Comparison of ENCODE assay signal across 8 cellular contexts in genomic region chr9:136363106-136363605, GRCh38. TPM values are rescaled to one million over a fixed set of nuclear protein-coding genes. Genes with fewer than 3 reads are reported as not detected.
DNase-seq lines count a peak whose midpoint lies in the region; ATAC-seq, FAIRE-seq and TF ChIP-seq lines count a peak whose summit lies in the region.

No MANE protein-coding gene starts in this region.

- no peak overlapping the region for H2BK12ac ChIP-seq in H1 (ENCODE audit: low read depth, low read length)

- DNase-seq in COLO829 (ENCODE audit: low spot score) (peak; percentile 98), HS-27A (ENCODE audit: low read depth) (peak; percentile 51), NOMO-1 (lab: John Stamatoyannopoulos, UW; ENCODE audit: unreplicated experiment in 2 of 2) (peak; percentile 92 to 95), H1 (ENCODE audit: low read depth in 1 of 2, low spot score in 2 of 2) (peak; percentile 89 to 99)
- peak; percentile 69 for DNase-seq in activated CD8-positive, alpha-beta memory T cell treated with anti-CD3 and anti-CD28 coated beads, Interleukin-2, amount 50 U/mL, for 1 hour (ENCODE audit: extremely low read depth)
- DNase-seq in stimulated activated CD8-positive, alpha-beta memory T cell treated with anti-CD3 and anti-CD28 coated beads, Interleukin-15, amount 100 ng/mL, for 4 hours (ENCODE audit: low read depth in 2 of 2), result peak; percentile 86 to 87

- H3K4me1 ChIP-seq in H1 (replicated peaks in 1 of 4; ENCODE audit: control insufficient read depth in 3 of 4, insufficient read depth in 4 of 4, low read length in 3 of 4), result peaks cover 0 to 8% (median under 1%) of the 10 kb centered on the region in 4 experiments; a peak in 3 of 7 replicates
- H3K4me1 ChIP-seq in mesodermal cell (ENCODE audit: control insufficient read depth, insufficient read depth, low read length, poor library complexity, severe bottlenecking), result peaks cover 2% of the 10 kb centered on the region

- no peak for TF ChIP-seq CTCF in H1 (IDR thresholded peaks at IDR 0.05; ENCODE audit: control extremely low read depth in 1 of 3, insufficient read depth in 1 of 3, low read depth in 1 of 3, low read length in 3 of 3)

- no peaks in the 10 kb centered on the region for H3K79me2 ChIP-seq in H1 (ENCODE audit: control insufficient read depth in 1 of 2, insufficient read depth in 2 of 2, low read length in 2 of 2)

- H3K27ac ChIP-seq in H1 (ENCODE audit: low read depth, low read length) (peak overlapping the region; percentile 75; the same call in 1 of the 2 replicates), mesodermal cell (ENCODE audit: low read depth, low read length, severe bottlenecking) (peak overlapping the region; percentile 88)

- H3K4me3 ChIP-seq in H1 (ENCODE audit: extremely low read depth in 1 of 4, insufficient read depth in 2 of 4, low read depth in 3 of 4, low read length in 4 of 4) (peak overlapping the region; percentile 71 to 97 (median 80)), mesodermal cell (ENCODE audit: extremely low read depth, insufficient read depth, low read length, poor library complexity, severe bottlenecking) (peak overlapping the region; percentile 64)

- peaks cover 0 to 2% (median 0%) of the 10 kb centered on the region in 4 experiments; a peak in 2 of 7 replicates for H3K27me3 ChIP-seq in H1 (replicated peaks in 1 of 4; ENCODE audit: control insufficient read depth in 3 of 4, extremely low read depth in 1 of 4, insufficient read depth in 3 of 4, low read length in 3 of 4)

- H2BK15ac ChIP-seq in H1 (ENCODE audit: low read length), result no peak overlapping the region

- 2% methylated on average over 33 of the region's 43 CpGs; no CpG with 5 or more reads in 1 of the 2 experiments for WGBS in H1 (ENCODE audit: extremely low coverage in 1 of 2, insufficient coverage in 1 of 2, insufficient read length in 1 of 2, insufficient replicate concordance in 2 of 2, low coverage in 1 of 2, low lambda C conversion rate in 2 of 2, missing lambda C conversion rate in 1 of 2), 2 experiments
- WGBS in mesodermal cell (ENCODE audit: insufficient coverage in 2 of 2), 2 experiments, result 0 to 1% methylated on average over 23 to 35 of the region's 43 CpGs

- no peak overlapping the region for H2AK5ac ChIP-seq in H1 (ENCODE audit: low read depth, low read length)

- H4K91ac ChIP-seq in H1 (replicated peaks; ENCODE audit: insufficient read length, low read length), result no peak overlapping the region

- H3K36me3 ChIP-seq in H1 (ENCODE audit: control insufficient read depth in 2 of 4, insufficient read depth in 4 of 4, low read length in 3 of 4) (peaks cover 0 to 2% (median 0%) of the 10 kb centered on the region in 4 experiments; a peak in 1 of 8 replicates), mesodermal cell (ENCODE audit: control insufficient read depth, insufficient read depth, low read length) (peaks cover 15% of the 10 kb centered on the region)

- TF ChIP-seq POLR2A in H1 (IDR thresholded peaks at IDR 0.05; ENCODE audit: control extremely low read depth in 1 of 2, low read depth in 2 of 2, low read length in 2 of 2), result peak in 1 of 2 experiments; percentile 79; a peak in 2 of 3 replicates

- no peak overlapping the region for H2BK120ac ChIP-seq in H1 (replicated peaks; ENCODE audit: low read depth, low read length)

- H4K5ac ChIP-seq in H1 (ENCODE audit: insufficient read length, low read depth, low read length), result peak overlapping the region; percentile 24

- CTCF ChIA-PET in H1 (lab: Charles Lee; ENCODE audit: partially characterized antibody), result interaction anchor here (0.7 to 7.1 kb wide), 27 partner anchors 9 to 585 kb away, joined by 3 to 80 read pairs (median 4); partner anchors contain the start of genes CARD9 and GPSM1

- no peak overlapping the region for H2AFZ ChIP-seq in H1 (ENCODE audit: low read length)

- POLR2A ChIA-PET in H1 (lab: Charles Lee; ENCODE audit: partially characterized antibody), result interaction anchor here (0.5 to 15.8 kb wide), 17 partner anchors 8 to 962 kb away, joined by 3 to 137 read pairs (median 3); partner anchors contain the start of genes CARD9 and SNAPC4

- TF ChIP-seq EP300 in H1 (IDR thresholded peaks at IDR 0.05; ENCODE audit: borderline replicate concordance in 1 of 2, low read depth in 2 of 2, low read length in 2 of 2), result no peak

- no peak overlapping the region for H3K4ac ChIP-seq in H1 (replicated peaks; ENCODE audit: insufficient read length, low read depth, low read length)

- H3K9ac ChIP-seq in H1 (replicated peaks in 1 of 4; ENCODE audit: extremely low read depth in 1 of 4, low read depth in 3 of 4, low read length in 3 of 4), result peak overlapping the region in 3 of 4 experiments; percentile 70 to 93 (median 84); a peak in 5 of 7 replicates

- TF ChIP-seq RAD21 in H1 (IDR thresholded peaks at IDR 0.05 in 1 of 2, conservative IDR thresholded peaks at IDR 0.05 in 1 of 2; ENCODE audit: low read depth in 2 of 2, low read length in 2 of 2), result no peak

- H4K20me1 ChIP-seq in H1 (replicated peaks in 1 of 2; ENCODE audit: control insufficient read depth in 1 of 2, insufficient read depth in 2 of 2, low read length in 2 of 2), result peaks cover 3 to 7% of the 10 kb centered on the region in 2 experiments

- H4K8ac ChIP-seq in H1 (ENCODE audit: extremely low read depth, insufficient read depth, low read length), result peak overlapping the region; percentile 95; the same call in 1 of the 2 replicates

- H3K4me2 ChIP-seq in H1 (ENCODE audit: insufficient read depth in 1 of 2, low read depth in 2 of 2, low read length in 2 of 2), result peak overlapping the region; percentile 45 to 69

- peaks cover 3% of the 10 kb centered on the region for H3K79me1 ChIP-seq in H1 (ENCODE audit: low read depth, low read length)

- H3K23ac ChIP-seq in H1 (ENCODE audit: insufficient read length), result no peak overlapping the region

- peak overlapping the region; percentile 83; the same call in 1 of the 2 replicates for H3K18ac ChIP-seq in H1 (ENCODE audit: extremely low read depth, low read length)

- peak overlapping the region; percentile 24 for H3K56ac ChIP-seq in H1 (replicated peaks; ENCODE audit: insufficient read length, low read depth, low read length)

- H2BK5ac ChIP-seq in H1 (ENCODE audit: low read depth, low read length), result peak overlapping the region; percentile 91; the same call in 1 of the 2 replicates

- ATAC-seq in GM19468 (IDR thresholded peaks at IDR 0.05; ENCODE audit: extremely low read depth, unreplicated experiment), result peak; percentile 31

- H3K9me3 ChIP-seq in H1 (ENCODE audit: insufficient read depth in 2 of 2, low read depth in 1 of 2, low read length in 1 of 2), result peaks cover 0 to 3% of the 10 kb centered on the region in 2 experiments; a peak in 1 of 4 replicates
- no peaks in the 10 kb centered on the region for H3K9me3 ChIP-seq in mesodermal cell (ENCODE audit: control insufficient read depth, low read length)

- no peak overlapping the region for H3K14ac ChIP-seq in H1 (ENCODE audit: insufficient read length)

- FAIRE-seq in H1 (lab: Jason Lieb, UNC), result no peak

- H2BK20ac ChIP-seq in H1 (ENCODE audit: low read length), result no peak overlapping the region

- H3K23me2 ChIP-seq in H1 (ENCODE audit: low read depth, low read length), result no peaks in the 10 kb centered on the region; the same call in 1 of the 2 replicates

RNA-seq across cellular contexts. Expression of gene DNLZ, which starts 0.4 kb away (rescaled TPM):
- total RNA-seq in H1 (2021; fragmentation: NEBNext Ultra II Directional; extraction: Animal tissue kit (Norgen Biotek cat#: 25700)), result 17.9 and 19.0 TPM in 2 replicates
- polyA plus RNA-seq in H1 (2011; rRNA removed), result 11.6 and 13.6 TPM in 2 replicates
- polyA plus RNA-seq in H1 (2011; cell fraction: cytosol; rRNA removed), result 19.7 TPM
- polyA plus RNA-seq in H1 (2011; cell fraction: nucleus; rRNA removed), result 13.9 TPM
- 6.2 to 15.0 TPM (median 13.2 TPM) in 4 replicates for polyA plus RNA-seq in H1 (2012, experiment 1 of 2)
- 11.1 TPM for polyA plus RNA-seq in H1 (2012, experiment 2 of 2)
- polyA plus RNA-seq in H1 (2013, experiment 1 of 2), result 14.6 TPM
- 15.8 TPM for polyA plus RNA-seq in H1 (2013, experiment 2 of 2)
- 0.61 and 1.1 TPM in 2 replicates for polyA minus RNA-seq in H1 (2011; rRNA and poly(A)+ RNA removed)
- 3.7 TPM for polyA minus RNA-seq in H1 (2011; cell fraction: cytosol; rRNA and poly(A)+ RNA removed)
- 10.4 TPM for polyA minus RNA-seq in H1 (2011; cell fraction: nucleus; rRNA and poly(A)+ RNA removed)
- 13.4 TPM for polyA plus RNA-seq in mesodermal cell (2013, experiment 1 of 2)
- polyA plus RNA-seq in mesodermal cell (2013, experiment 2 of 2), result 10.4 TPM

RNA-seq across cellular contexts. Expression of gene CARD9, which starts 10.3 kb away (rescaled TPM):
- 0.88 and 1.1 TPM in 2 replicates for total RNA-seq in H1 (2021; fragmentation: NEBNext Ultra II Directional; extraction: Animal tissue kit (Norgen Biotek cat#: 25700))
- 0.13 and 0.15 TPM in 2 replicates for polyA plus RNA-seq in H1 (2011; rRNA removed)
- polyA plus RNA-seq in H1 (2011; cell fraction: cytosol; rRNA removed), result 0.26 TPM
- polyA plus RNA-seq in H1 (2011; cell fraction: nucleus; rRNA removed), result 1.7 TPM
- 0.57 to 0.92 TPM (median 0.67 TPM) in 4 replicates for polyA plus RNA-seq in H1 (2012, experiment 1 of 2)
- 0.22 TPM for polyA plus RNA-seq in H1 (2012, experiment 2 of 2)
- 0.10 TPM for polyA plus RNA-seq in H1 (2013, experiment 1 of 2)
- polyA plus RNA-seq in H1 (2013, experiment 2 of 2), result 0.17 TPM
- polyA minus RNA-seq in H1 (2011; rRNA and poly(A)+ RNA removed), result 0.07 TPM in 1 of 2 replicates, not detected in the other
- polyA minus RNA-seq in H1 (2011; cell fraction: cytosol; rRNA and poly(A)+ RNA removed), result not detected
- polyA minus RNA-seq in H1 (2011; cell fraction: nucleus; rRNA and poly(A)+ RNA removed), result 0.90 TPM
- 0.37 TPM for polyA plus RNA-seq in mesodermal cell (2013, experiment 1 of 2)
- polyA plus RNA-seq in mesodermal cell (2013, experiment 2 of 2), result 0.40 TPM

RNA-seq across cellular contexts. Expression of gene GPSM1, which starts 35.8 kb away (rescaled TPM):
- total RNA-seq in H1 (2021; fragmentation: NEBNext Ultra II Directional; extraction: Animal tissue kit (Norgen Biotek cat#: 25700)), result 15.7 and 18.0 TPM in 2 replicates
- 12.8 and 19.8 TPM in 2 replicates for polyA plus RNA-seq in H1 (2011; rRNA removed)
- polyA plus RNA-seq in H1 (2011; cell fraction: cytosol; rRNA removed), result 13.8 TPM
- polyA plus RNA-seq in H1 (2011; cell fraction: nucleus; rRNA removed), result 39.2 TPM
- 9.3 to 15.2 TPM (median 14.5 TPM) in 4 replicates for polyA plus RNA-seq in H1 (2012, experiment 1 of 2)
- polyA plus RNA-seq in H1 (2012, experiment 2 of 2), result 12.0 TPM
- polyA plus RNA-seq in H1 (2013, experiment 1 of 2), result 14.4 TPM
- polyA plus RNA-seq in H1 (2013, experiment 2 of 2), result 13.9 TPM
- 3.5 and 4.2 TPM in 2 replicates for polyA minus RNA-seq in H1 (2011; rRNA and poly(A)+ RNA removed)
- polyA minus RNA-seq in H1 (2011; cell fraction: cytosol; rRNA and poly(A)+ RNA removed), result 12.7 TPM
- polyA minus RNA-seq in H1 (2011; cell fraction: nucleus; rRNA and poly(A)+ RNA removed), result 11.2 TPM
- polyA plus RNA-seq in mesodermal cell (2013, experiment 1 of 2), result 47.8 TPM
- polyA plus RNA-seq in mesodermal cell (2013, experiment 2 of 2), result 38.3 TPM

RNA-seq across cellular contexts. Expression of gene SNAPC4, which starts 36.8 kb away (rescaled TPM):
- 15.1 and 18.1 TPM in 2 replicates for total RNA-seq in H1 (2021; fragmentation: NEBNext Ultra II Directional; extraction: Animal tissue kit (Norgen Biotek cat#: 25700))
- 6.9 and 10.0 TPM in 2 replicates for polyA plus RNA-seq in H1 (2011; rRNA removed)
- polyA plus RNA-seq in H1 (2011; cell fraction: cytosol; rRNA removed), result 8.1 TPM
- 36.1 TPM for polyA plus RNA-seq in H1 (2011; cell fraction: nucleus; rRNA removed)
- 9.7 to 16.5 TPM (median 15.3 TPM) in 4 replicates for polyA plus RNA-seq in H1 (2012, experiment 1 of 2)
- polyA plus RNA-seq in H1 (2012, experiment 2 of 2), result 9.6 TPM
- 10.1 TPM for polyA plus RNA-seq in H1 (2013, experiment 1 of 2)
- polyA plus RNA-seq in H1 (2013, experiment 2 of 2), result 9.2 TPM
- polyA minus RNA-seq in H1 (2011; rRNA and poly(A)+ RNA removed), result 4.4 and 4.5 TPM in 2 replicates
- polyA minus RNA-seq in H1 (2011; cell fraction: cytosol; rRNA and poly(A)+ RNA removed), result 4.9 TPM
- 8.9 TPM for polyA minus RNA-seq in H1 (2011; cell fraction: nucleus; rRNA and poly(A)+ RNA removed)
- polyA plus RNA-seq in mesodermal cell (2013, experiment 1 of 2), result 11.4 TPM
- polyA plus RNA-seq in mesodermal cell (2013, experiment 2 of 2), result 10.1 TPM

RNA-seq across cellular contexts. Expression of gene ENTR1, which starts 47.3 kb away (rescaled TPM):
- total RNA-seq in H1 (2021; fragmentation: NEBNext Ultra II Directional; extraction: Animal tissue kit (Norgen Biotek cat#: 25700)), result 102 and 110 TPM in 2 replicates
- 65.2 and 80.3 TPM in 2 replicates for polyA plus RNA-seq in H1 (2011; rRNA removed)
- 77.5 TPM for polyA plus RNA-seq in H1 (2011; cell fraction: cytosol; rRNA removed)
- 237 TPM for polyA plus RNA-seq in H1 (2011; cell fraction: nucleus; rRNA removed)
- 82.6 to 103 TPM (median 92.1 TPM) in 4 replicates for polyA plus RNA-seq in H1 (2012, experiment 1 of 2)
- polyA plus RNA-seq in H1 (2012, experiment 2 of 2), result 74.3 TPM
- 89.2 TPM for polyA plus RNA-seq in H1 (2013, experiment 1 of 2)
- 84.8 TPM for polyA plus RNA-seq in H1 (2013, experiment 2 of 2)
- 30.7 and 44.1 TPM in 2 replicates for polyA minus RNA-seq in H1 (2011; rRNA and poly(A)+ RNA removed)
- 46.9 TPM for polyA minus RNA-seq in H1 (2011; cell fraction: cytosol; rRNA and poly(A)+ RNA removed)
- polyA minus RNA-seq in H1 (2011; cell fraction: nucleus; rRNA and poly(A)+ RNA removed), result 59.4 TPM
- polyA plus RNA-seq in mesodermal cell (2013, experiment 1 of 2), result 54.0 TPM
- polyA plus RNA-seq in mesodermal cell (2013, experiment 2 of 2), result 43.8 TPM

Comparison
In these comparisons a context has a peak if more than half of its experiments do, and no peak if none do; other contexts are left out.
1. Peak in every context shown above with its lines: DNase-seq, ATAC-seq, H3K4me3 ChIP-seq and H3K27ac ChIP-seq.